ENCODE assay signal across 20 cellular contexts in genomic region chr16:65392831-65393565, GRCh38.
A peak's percentile ranks its signal among the peaks of the same experiment; 100 is the strongest.
DNase-seq lines count a peak whose midpoint lies in the region; ATAC-seq and TF ChIP-seq lines count a peak whose summit lies in the region.
"Had no signal": no experiment of that assay in that cellular context is flagged by ENCODE, and none has a peak within 500 bp of the region (broad histone marks: within the 10 kb centered on the region; RNA-seq: fewer than 3 reads in every experiment).

No MANE protein-coding gene starts in this region.

- TF ChIP-seq CTCF in GM23338 (conservative IDR thresholded peaks at IDR 0.05; ENCODE audit: low read depth in 2 of 2) (no peak), choroid plexus epithelial cell (conservative IDR thresholded peaks at IDR 0.05; ENCODE audit: low read depth, low read length) (no peak), neural progenitor cell (IDR thresholded peaks at IDR 0.05) (no peak), WERI-Rb-1 (IDR thresholded peaks at IDR 0.05; ENCODE audit: low read depth, low read length) (no peak)

- H3K79me2 ChIP-seq in GM23338 (replicated peaks; ENCODE audit: insufficient read depth) (no peaks in the 10 kb centered on the region), neural progenitor cell (ENCODE audit: low read depth) (no peaks in the 10 kb centered on the region)

- no peaks in the 10 kb centered on the region for H4K20me1 ChIP-seq in GM23338 (replicated peaks; ENCODE audit: insufficient read depth)
- H4K20me1 ChIP-seq in neural progenitor cell (ENCODE audit: low read depth): no peaks in the 10 kb centered on the region

- H3K27ac Mint-ChIP-seq in GM23338 (no peak overlapping the region), neural progenitor cell (no peak overlapping the region)
- H3K27ac Mint-ChIP-seq: activated naive CD4-positive, alpha-beta T cell treated with anti-CD3 and anti-CD28 coated beads, Interleukin-2, amount 50 U/mL, for 24 hours; activated T-cell treated with anti-CD3 and anti-CD28 coated beads, Interleukin-2, amount 50 U/mL, for 72 hours; CD14-positive monocyte; endodermal cell; nephron progenitor cell had no signal

- H3K27me3 Mint-ChIP-seq in GM23338 (ENCODE audit: insufficient read depth, low read depth, poor library complexity) (no peaks in the 10 kb centered on the region), neural progenitor cell (ENCODE audit: insufficient read depth, low read depth) (peaks cover 7% of the 10 kb centered on the region)
- H3K27me3 Mint-ChIP-seq: activated naive CD4-positive, alpha-beta T cell treated with anti-CD3 and anti-CD28 coated beads, Interleukin-2, amount 50 U/mL, for 24 hours had no signal

- H3K36me3 ChIP-seq in GM23338 (ENCODE audit: insufficient read depth) (no peaks in the 10 kb centered on the region), neural progenitor cell (no peaks in the 10 kb centered on the region), WERI-Rb-1 (no peaks in the 10 kb centered on the region)
- H3K36me3 ChIP-seq: ascending aorta, sigmoid colon had no signal

- no peak overlapping the region for H3K9ac ChIP-seq in neural progenitor cell

- H3K27me3 ChIP-seq in GM23338 (ENCODE audit: insufficient read depth): no peaks in the 10 kb centered on the region
- H3K27me3 ChIP-seq in neural progenitor cell: no peaks in the 10 kb centered on the region
- H3K27me3 ChIP-seq in WERI-Rb-1 (ENCODE audit: insufficient read depth, low read depth, severe bottlenecking): no peaks in the 10 kb centered on the region
- H3K27me3 ChIP-seq: ascending aorta, sigmoid colon had no signal

- H3K9me3 Mint-ChIP-seq in GM23338: peaks cover 12% of the 10 kb centered on the region
- peaks cover 12% of the 10 kb centered on the region for H3K9me3 Mint-ChIP-seq in neural progenitor cell

- H3K36me3 Mint-ChIP-seq in GM23338 (ENCODE audit: low read depth) (peaks cover 16% of the 10 kb centered on the region), neural progenitor cell (no peaks in the 10 kb centered on the region)
- H3K36me3 Mint-ChIP-seq: activated naive CD4-positive, alpha-beta T cell treated with anti-CD3 and anti-CD28 coated beads, Interleukin-2, amount 50 U/mL, for 24 hours; CD14-positive monocyte had no signal

- H3K4me2 ChIP-seq in GM23338 (no peak overlapping the region), neural progenitor cell (no peak overlapping the region)

- no peak overlapping the region for H3K4me3 ChIP-seq in GM23338
- no peak overlapping the region for H3K4me3 ChIP-seq in choroid plexus epithelial cell (ENCODE audit: low read depth, low read length)
- H3K4me3 ChIP-seq in neural progenitor cell: no peak overlapping the region
- no peak overlapping the region for H3K4me3 ChIP-seq in WERI-Rb-1 (ENCODE audit: low read depth, low read length)
- H3K4me3 ChIP-seq: ascending aorta, mucosa of descending colon, sigmoid colon had no signal

- H3K4me1 Mint-ChIP-seq in GM23338: no peaks in the 10 kb centered on the region
- peaks cover 17% of the 10 kb centered on the region for H3K4me1 Mint-ChIP-seq in neural progenitor cell
- H3K4me1 Mint-ChIP-seq: activated naive CD4-positive, alpha-beta T cell treated with anti-CD3 and anti-CD28 coated beads, Interleukin-2, amount 50 U/mL, for 24 hours; CD14-positive monocyte; endodermal cell had no signal

- H3F3A ChIP-seq in GM23338 (replicated peaks; ENCODE audit: low read depth): no peaks in the 10 kb centered on the region
- no peaks in the 10 kb centered on the region for H3F3A ChIP-seq in neural progenitor cell (ENCODE audit: low read depth)

- no peak overlapping the region for H3K4me3 Mint-ChIP-seq in GM23338
- H3K4me3 Mint-ChIP-seq in neural progenitor cell: no peak overlapping the region
- H3K4me3 Mint-ChIP-seq: activated naive CD4-positive, alpha-beta T cell treated with anti-CD3 and anti-CD28 coated beads, Interleukin-2, amount 50 U/mL, for 24 hours; activated T-cell treated with anti-CD3 and anti-CD28 coated beads, Interleukin-2, amount 50 U/mL, for 72 hours; CD14-positive monocyte; endodermal cell; nephron progenitor cell had no signal

- H3K9me3 ChIP-seq in neural progenitor cell (ENCODE audit: low read depth) (no peaks in the 10 kb centered on the region), WERI-Rb-1 (ENCODE audit: severe bottlenecking) (peaks cover 4% of the 10 kb centered on the region)
- H3K9me3 ChIP-seq: ascending aorta, mucosa of descending colon, sigmoid colon had no signal

- H3K27ac ChIP-seq in GM23338 (ENCODE audit: low read depth) (no peak overlapping the region), neural progenitor cell (no peak overlapping the region), WERI-Rb-1 (no peak overlapping the region)
- H3K27ac ChIP-seq: ascending aorta, sigmoid colon had no signal

- H3K9me2 ChIP-seq in GM23338 (ENCODE audit: insufficient read depth): no peaks in the 10 kb centered on the region

- intact Hi-C loops in left cardiac atrium (cut with DNase I): no loop called here

- DNase-seq in GM23338 (ENCODE audit: low spot score): no peak
- DNase-seq in RPMI7951 (ENCODE audit: low read depth): peak; percentile 99
- DNase-seq in choroid plexus epithelial cell (ENCODE audit: low read depth): peak; percentile 75
- no peak for DNase-seq in neural progenitor cell (ENCODE audit: low spot score)
- DNase-seq in left cardiac atrium: no peak
- DNase-seq in WERI-Rb-1: no peak
- no peak for DNase-seq in NCI-H128 (lab: John Stamatoyannopoulos, UW; ENCODE audit: unreplicated experiment)
- DNase-seq: activated CD4-positive, alpha-beta T cell treated with anti-CD3 and anti-CD28 coated beads for 4 hours; activated T-cell treated with anti-CD3 and anti-CD28 coated beads, Interleukin-2, amount 50 U/mL, for 72 hours; endodermal cell; H7; mucosa of descending colon; NCI-H187; nephron progenitor cell; sigmoid colon; T-helper 1 cell had no signal

- H2AFZ ChIP-seq in GM23338 (0 out of 2 replicates have a peak overlapping the region, but pooled peaks have one; percentile 38), neural progenitor cell (replicated peaks) (peak overlapping the region; percentile 72)

- H3K4me1 ChIP-seq in GM23338 (ENCODE audit: insufficient read depth) (no peaks in the 10 kb centered on the region; the same call in 1 of the 2 replicates), neural progenitor cell (no peaks in the 10 kb centered on the region)
- H3K4me1 ChIP-seq: ascending aorta had no signal

- ATAC-seq in GM23338 (no peak), left cardiac atrium (no peak)
- ATAC-seq: activated T-cell treated with anti-CD3 and anti-CD28 coated beads, Interleukin-2, amount 50 U/mL, for 72 hours; left lobe of liver; mucosa of descending colon had no signal

TF ChIP-seq in GM23338, 12 proteins besides CTCF, POLR2A, EP300 and RAD21 (continues in another document):
- TF ChIP-seq ETS1 (IDR thresholded peaks at IDR 0.05): no peak
- no peak for TF ChIP-seq EZH2 (IDR thresholded peaks at IDR 0.05; ENCODE audit: low read depth, unreplicated experiment)
- TF ChIP-seq REST (IDR thresholded peaks at IDR 0.05; ENCODE audit: unreplicated experiment): no peak
- no peak for TF ChIP-seq STAT1 (IDR thresholded peaks at IDR 0.05; ENCODE audit: unreplicated experiment)

Comparison
In these comparisons a context has a peak if more than half of its experiments do, and no peak if none do; other contexts are left out.
1. DNase-seq: peak in RPMI7951 (single experiment) and choroid plexus epithelial cell (single experiment); none in GM23338 (single experiment), neural progenitor cell (single experiment), left cardiac atrium (single experiment), WERI-Rb-1 (single experiment) and NCI-H128 (single experiment).